1 cellular context compared by ENCODE assay signal in the genomic region with DNA sequence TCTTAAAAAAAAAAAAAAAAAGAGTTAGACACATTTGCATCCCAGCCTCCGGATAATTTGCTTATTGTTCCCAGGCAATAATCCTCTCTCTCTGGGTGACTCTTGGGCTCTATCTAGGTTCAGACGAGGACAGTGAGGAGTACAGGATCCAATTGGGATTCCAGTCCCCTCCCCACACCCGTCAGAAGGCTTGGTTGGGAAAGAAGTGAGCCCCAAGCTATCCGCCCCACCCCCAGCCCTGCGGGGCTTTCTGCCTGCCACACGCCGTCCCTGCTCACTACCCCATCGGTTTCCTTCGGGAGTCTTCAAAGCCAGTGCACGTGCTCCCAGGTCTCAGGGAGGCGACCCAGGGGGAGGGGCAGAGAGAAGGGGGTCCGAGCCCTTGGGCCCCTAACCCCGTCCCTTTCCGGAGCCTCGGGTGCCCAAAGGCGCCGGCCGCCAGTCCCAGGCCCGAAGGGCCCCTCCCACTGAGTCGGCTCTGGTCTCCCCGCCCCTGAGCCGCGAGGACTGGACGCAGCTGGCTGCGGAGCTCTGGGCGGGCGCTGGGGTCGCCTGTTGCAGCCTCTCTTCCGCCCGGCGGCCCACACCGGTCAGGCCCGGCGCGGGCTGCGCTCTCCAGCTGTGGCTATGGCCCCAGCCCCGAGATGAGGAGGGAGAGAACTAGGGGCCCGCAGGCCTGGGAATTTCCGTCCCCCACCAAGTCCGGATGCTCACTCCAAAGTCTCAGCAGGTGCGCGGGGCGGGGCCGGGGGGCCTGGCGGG.
TF ChIP-seq lines count a peak whose summit lies in the region.

No MANE protein-coding gene starts in this region.

TF ChIP-seq in endothelial cell of umbilical vein, 7 proteins besides CTCF, POLR2A, EP300 and RAD21:
- TF ChIP-seq POLR2AphosphoS5 (IDR thresholded peaks at IDR 0.05; ENCODE audit: insufficient read depth, low read depth, low read length): peak; percentile 98
- TF ChIP-seq JUN (IDR thresholded peaks at IDR 0.05; ENCODE audit: borderline replicate concordance, insufficient read depth, insufficient read length, low read depth): no peak
- TF ChIP-seq FOS (IDR thresholded peaks at IDR 0.05; ENCODE audit: borderline replicate concordance, insufficient read depth, low read length): peak; percentile 9
